Comparison of ENCODE assay signal across 8 cellular contexts in the genomic region with DNA sequence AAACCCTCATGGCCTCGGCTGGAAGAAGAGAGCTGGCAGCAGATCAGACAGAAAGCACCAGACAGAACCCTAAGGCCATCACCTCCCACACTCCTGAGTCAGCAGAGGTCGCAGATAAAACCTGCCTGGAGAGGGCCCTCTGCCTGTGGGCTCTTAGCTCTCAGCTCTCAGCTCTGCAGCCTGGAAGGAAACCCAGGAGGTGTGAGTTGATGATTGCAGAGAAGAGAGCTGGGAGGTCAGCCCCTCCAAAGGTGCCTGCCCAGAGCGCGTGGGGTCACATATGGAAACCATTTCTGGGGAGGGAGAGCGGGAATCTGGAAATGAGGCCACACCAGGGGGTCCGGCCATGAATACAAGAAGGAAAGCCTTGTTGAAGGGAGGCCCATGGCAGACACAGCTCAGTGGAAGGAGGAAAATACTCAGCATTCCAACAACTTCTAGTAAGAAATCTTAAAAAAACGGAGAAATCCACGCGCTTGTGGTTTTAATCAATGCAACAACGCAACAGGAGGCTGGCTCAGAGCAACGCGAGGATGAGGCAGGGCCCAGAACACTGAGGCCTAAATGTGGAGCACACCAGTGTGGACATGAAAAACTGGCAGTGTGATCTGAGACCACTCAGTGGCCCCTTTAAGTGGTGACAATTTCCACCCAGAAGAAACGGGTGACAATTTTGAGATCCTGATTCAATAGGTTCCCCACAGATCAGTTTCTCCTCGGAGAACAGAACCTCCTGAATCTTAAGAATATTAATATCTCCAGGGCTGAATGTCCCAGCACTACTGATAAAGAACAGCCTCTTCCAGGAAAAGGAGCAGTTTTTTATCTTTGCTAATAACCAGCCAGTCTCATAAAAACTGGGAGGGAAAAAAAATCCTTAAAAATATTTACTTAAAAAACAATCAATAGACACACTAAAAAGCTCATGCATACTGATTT. TPM values are rescaled to one million over a fixed set of nuclear protein-coding genes. Genes with fewer than 3 reads are reported as not detected.
DNase-seq lines count a peak whose midpoint lies in the region; ATAC-seq, FAIRE-seq and TF ChIP-seq lines count a peak whose summit lies in the region.

No MANE protein-coding gene starts in this region.

- intact Hi-C loops in CD4-positive, alpha-beta T cell (cut with DNase I, micrococcal nuclease): loop anchor here (1.0 to 5.0 kb wide), 3 partner anchors 403 to 920 kb away; no protein-coding TSS in a partner anchor
- intact Hi-C loops in activated T-helper 2 cell treated with anti-CD3 and anti-CD28 coated beads, Interferon-gamma antibody, Interleukin-2, Interleukin-4, amounts not matched to agents 10 μg/mL and 5 μg/mL and 100 μg/mL, durations not matched to agents 14 hours and 24 hours and 36 hours (cut with micrococcal nuclease): loop anchor here (1.0 to 10.0 kb wide), 4 partner anchors 330 to 632 kb away; a partner anchor contains a TSS

- no peaks in the 10 kb centered on the region for H3K4me1 Mint-ChIP-seq in CD4-positive, alpha-beta T cell (ENCODE audit: low read depth)
- peaks cover 7% of the 10 kb centered on the region for H3K4me1 Mint-ChIP-seq in activated T-helper 2 cell treated with anti-CD3 and anti-CD28 coated beads, Interferon-gamma antibody, Interleukin-2, Interleukin-4, amounts not matched to agents 10 μg/mL and 5 μg/mL and 100 μg/mL, durations not matched to agents 14 hours and 24 hours and 36 hours (ENCODE audit: low read depth)

- FAIRE-seq in bronchial epithelial cell (lab: Jason Lieb, UNC): no peak

- no peaks in the 10 kb centered on the region for H3K36me3 Mint-ChIP-seq in CD4-positive, alpha-beta T cell (ENCODE audit: low read depth)
- no peaks in the 10 kb centered on the region for H3K36me3 Mint-ChIP-seq in activated T-helper 2 cell treated with anti-CD3 and anti-CD28 coated beads, Interferon-gamma antibody, Interleukin-2, Interleukin-4, amounts not matched to agents 10 μg/mL and 5 μg/mL and 100 μg/mL, durations not matched to agents 14 hours and 24 hours and 36 hours (ENCODE audit: low read depth)

- peaks cover 4% of the 10 kb centered on the region for H3K27me3 Mint-ChIP-seq in CD4-positive, alpha-beta T cell
- peaks cover 1% of the 10 kb centered on the region for H3K27me3 Mint-ChIP-seq in activated T-helper 2 cell treated with anti-CD3 and anti-CD28 coated beads, Interferon-gamma antibody, Interleukin-2, Interleukin-4, amounts not matched to agents 10 μg/mL and 5 μg/mL and 100 μg/mL, durations not matched to agents 14 hours and 24 hours and 36 hours (ENCODE audit: low read depth)

- peak; percentile 44 for ATAC-seq in left lobe of liver
- ATAC-seq in CD4-positive, alpha-beta T cell (ENCODE audit: poor library complexity): no peak
- no peak for ATAC-seq in GM21825 (IDR thresholded peaks at IDR 0.05; ENCODE audit: unreplicated experiment)

- no peak overlapping the region for H3K27ac ChIP-seq in CD4-positive, alpha-beta T cell (ENCODE audit: low read depth, low read length)

- DNase-seq in BJ (ENCODE audit: low read depth) (no peak), NCI-H2196 treated with DMSO at 0.1 percent for 48 hours (lab: John Stamatoyannopoulos, UW; ENCODE audit: unreplicated experiment) (peak; percentile 20), bronchial epithelial cell (ENCODE audit: low read depth) (peak; percentile 71), left lobe of liver (ENCODE audit: low spot score) (peak; percentile 33), NCI-H345 treated with DMSO at 0.1 percent for 48 hours (lab: John Stamatoyannopoulos, UW; ENCODE audit: unreplicated experiment) (no peak)
- DNase-seq in CD4-positive, alpha-beta T cell: no peak
- no peak for DNase-seq in activated T-helper 2 cell treated with anti-CD3 and anti-CD28 coated beads, Interferon-gamma antibody, Interleukin-2, Interleukin-4, amounts not matched to agents 10 μg/mL and 5 μg/mL and 100 μg/mL, durations not matched to agents 14 hours and 24 hours and 36 hours (ENCODE audit: low spot score)

- TF ChIP-seq CTCF in BJ (IDR thresholded peaks at IDR 0.05; ENCODE audit: insufficient read depth, low read depth, low read length) (peak; percentile 32; the same call in 1 of the 2 replicates), bronchial epithelial cell (IDR thresholded peaks at IDR 0.05; ENCODE audit: insufficient read depth, low read length, severe bottlenecking) (peak; percentile 16)
- TF ChIP-seq CTCF in CD4-positive, alpha-beta T cell (IDR thresholded peaks at IDR 0.05): no peak

- H3K27me3 ChIP-seq in BJ (ENCODE audit: control insufficient read depth, insufficient read depth, low read length) (peaks cover 2% of the 10 kb centered on the region; the same call in 1 of the 2 replicates), bronchial epithelial cell (ENCODE audit: control insufficient read depth, insufficient read depth, low read length) (no peaks in the 10 kb centered on the region)
- no peaks in the 10 kb centered on the region for H3K27me3 ChIP-seq in CD4-positive, alpha-beta T cell (ENCODE audit: control insufficient read depth, insufficient read depth, low read length)

- no peak overlapping the region for H3K27ac Mint-ChIP-seq in CD4-positive, alpha-beta T cell
- H3K27ac Mint-ChIP-seq in activated T-helper 2 cell treated with anti-CD3 and anti-CD28 coated beads, Interferon-gamma antibody, Interleukin-2, Interleukin-4, amounts not matched to agents 10 μg/mL and 5 μg/mL and 100 μg/mL, durations not matched to agents 14 hours and 24 hours and 36 hours: no peak overlapping the region

- POLR2A ChIA-PET in BJ (lab: Charles Lee): interaction anchor here (0.6 kb wide), 1 partner anchor 427 kb away, joined by 4 read pairs; no protein-coding TSS in a partner anchor
- POLR2A ChIA-PET in CD4-positive, alpha-beta T cell (lab: Charles Lee): no interaction called here

- H3K9me3 ChIP-seq in CD4-positive, alpha-beta T cell (ENCODE audit: control insufficient read depth, low read length): no peaks in the 10 kb centered on the region

- H3K9me3 Mint-ChIP-seq in CD4-positive, alpha-beta T cell: no peaks in the 10 kb centered on the region
- no peaks in the 10 kb centered on the region for H3K9me3 Mint-ChIP-seq in activated T-helper 2 cell treated with anti-CD3 and anti-CD28 coated beads, Interferon-gamma antibody, Interleukin-2, Interleukin-4, amounts not matched to agents 10 μg/mL and 5 μg/mL and 100 μg/mL, durations not matched to agents 14 hours and 24 hours and 36 hours

- no peaks in the 10 kb centered on the region for H3K36me3 ChIP-seq in BJ (ENCODE audit: control insufficient read depth, insufficient read depth, low read length)
- no peaks in the 10 kb centered on the region for H3K36me3 ChIP-seq in bronchial epithelial cell (ENCODE audit: control insufficient read depth, insufficient read depth, low read length)

- H3K4me3 ChIP-seq in BJ (ENCODE audit: low read depth, low read length) (no peak overlapping the region), bronchial epithelial cell (ENCODE audit: low read depth, low read length) (no peak overlapping the region)

- CTCF ChIA-PET in BJ (lab: Yijun Ruan, JAX): interaction anchor here (0.6 to 3.1 kb wide), 43 partner anchors 12 to 980 kb away, joined by 3 to 39 read pairs (median 4); no protein-coding TSS in a partner anchor
- CTCF ChIA-PET in CD4-positive, alpha-beta T cell (lab: Charles Lee): interaction anchor here (1.2 kb wide), 1 partner anchor 404 kb away, joined by 3 read pairs; no protein-coding TSS in a partner anchor

- no peak overlapping the region for H3K4me3 Mint-ChIP-seq in CD4-positive, alpha-beta T cell
- H3K4me3 Mint-ChIP-seq in activated T-helper 2 cell treated with anti-CD3 and anti-CD28 coated beads, Interferon-gamma antibody, Interleukin-2, Interleukin-4, amounts not matched to agents 10 μg/mL and 5 μg/mL and 100 μg/mL, durations not matched to agents 14 hours and 24 hours and 36 hours (ENCODE audit: low read depth): no peak overlapping the region

RNA-seq across cellular contexts. Expression of a gene that starts 45.7 kb away (rescaled TPM):
- polyA plus RNA-seq in BJ (2011; rRNA removed): 21.9 and 56.4 TPM in 2 replicates
- polyA minus RNA-seq in BJ (2011; rRNA and poly(A)+ RNA removed): 5.0 and 7.4 TPM in 2 replicates
- 57.1 and 61.3 TPM in 2 replicates for total RNA-seq in bronchial epithelial cell
- total RNA-seq in left lobe of liver: 18.2 TPM
- 1 to 10 TPM; 7.8 to 7.9 TPM for total RNA-seq in CD4-positive, alpha-beta T cell
- 79.7 and 85.2 TPM in 2 replicates for total RNA-seq in activated T-helper 2 cell treated with anti-CD3 and anti-CD28 coated beads, Interferon-gamma antibody, Interleukin-2, Interleukin-4, amounts not matched to agents 10 μg/mL and 5 μg/mL and 100 μg/mL, durations not matched to agents 14 hours and 24 hours and 36 hours

Comparison
In these comparisons a context has a peak if more than half of its experiments do, and no peak if none do; other contexts are left out.
1. DNase-seq: peak in NCI-H2196 treated with DMSO at 0.1 percent for 48 hours (single experiment), bronchial epithelial cell (single experiment) and left lobe of liver (single experiment); none in BJ (single experiment), CD4-positive, alpha-beta T cell (0 of 10), activated T-helper 2 cell treated with anti-CD3 and anti-CD28 coated beads, Interferon-gamma antibody, Interleukin-2, Interleukin-4, amounts not matched to agents 10 μg/mL and 5 μg/mL and 100 μg/mL, durations not matched to agents 14 hours and 24 hours and 36 hours (single experiment) and NCI-H345 treated with DMSO at 0.1 percent for 48 hours (single experiment).